Comparison of ENCODE assay signal across 8 cellular contexts in the genomic region with DNA sequence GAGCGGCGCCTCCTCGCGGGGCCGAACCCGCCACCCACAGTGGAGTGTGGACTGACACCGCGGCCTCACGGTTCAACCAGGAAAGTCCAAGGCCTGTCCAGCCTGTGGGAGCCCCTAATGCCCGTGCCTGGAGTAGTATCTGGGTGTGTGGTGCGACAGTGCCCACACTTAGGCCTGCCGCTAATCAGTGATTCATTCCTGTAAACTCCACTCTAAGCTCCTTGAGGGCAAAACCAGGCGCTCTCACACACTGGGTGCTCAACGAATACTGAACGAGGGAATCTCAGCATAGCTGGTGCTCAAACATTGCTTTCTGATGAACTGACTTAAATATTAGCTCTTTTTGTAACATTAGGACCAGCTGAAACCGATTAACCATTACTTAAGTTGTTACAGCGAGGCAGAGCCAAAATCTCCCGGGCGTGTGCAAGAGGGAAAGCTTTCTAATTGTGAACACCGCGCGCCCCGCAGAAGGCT. TPM values are rescaled to one million over a fixed set of nuclear protein-coding genes. Genes with fewer than 3 reads are reported as not detected.
DNase-seq lines count a peak whose midpoint lies in the region; ATAC-seq and TF ChIP-seq lines count a peak whose summit lies in the region.

No MANE protein-coding gene starts in this region.

- TF ChIP-seq POLR2A in lower leg skin (IDR thresholded peaks at IDR 0.05) = no peak

- CTCF ChIA-PET in BJ (lab: Yijun Ruan, JAX) = interaction anchor here (1.0 to 2.9 kb wide), 4 partner anchors 14 to 87 kb away, joined by 4 to 9 read pairs (median 6); no protein-coding TSS in a partner anchor

- peak; percentile 12 for ATAC-seq in GM21390 (IDR thresholded peaks at IDR 0.05; ENCODE audit: unreplicated experiment)

- intact Hi-C loops in lower leg skin (cut with DNase I; ENCODE audit: low total_unique reads) = no loop called here
- intact Hi-C loops in tibial artery (cut with DNase I; ENCODE audit: low total_unique reads) = no loop called here

- H3K4me3 ChIP-seq in BJ (ENCODE audit: low read depth, low read length) = peak overlapping the region; percentile 73
- peak overlapping the region; percentile 55 for H3K4me3 ChIP-seq in LNCaP clone FGC (ENCODE audit: low read depth, low read length)
- H3K4me3 ChIP-seq in choroid plexus epithelial cell (ENCODE audit: low read depth, low read length) = peak overlapping the region; percentile 75
- H3K4me3 ChIP-seq in lower leg skin (ENCODE audit: low read depth, poor library complexity, severe bottlenecking) = peak overlapping the region; percentile 48
- peak overlapping the region; percentile 74 to 80 for H3K4me3 ChIP-seq in tibial artery

- peak overlapping the region; percentile 83 to 86 for H3K27ac ChIP-seq in tibial artery

- POLR2A ChIA-PET in BJ (lab: Charles Lee) = no interaction called here

- H3K36me3 ChIP-seq in BJ (ENCODE audit: control insufficient read depth, insufficient read depth, low read length) (no peaks in the 10 kb centered on the region), tibial artery (no peaks in the 10 kb centered on the region)

- peaks cover 0 to 11% (median 8%) of the 10 kb centered on the region in 4 donors for H3K4me1 ChIP-seq in tibial artery

- WGBS in lower leg skin, 2 donors = 13 to 18% methylated on average over 23 of the region's 23 CpGs

- peak; percentile 24 for DNase-seq in BJ (ENCODE audit: low read depth)
- DNase-seq in LNCaP clone FGC (ENCODE audit: low read depth) = no peak
- DNase-seq in choroid plexus epithelial cell (ENCODE audit: low read depth) = peak; percentile 38
- DNase-seq in lower leg skin (ENCODE audit: low spot score in 2 of 2) = peak in 1 of 2 donors; percentile 88
- no peak for DNase-seq in tibial artery
- DNase-seq in SKM-1 treated with dmso at 0.1 percent for 144 hours (lab: John Stamatoyannopoulos, UW; ENCODE audit: unreplicated experiment) = no peak
- DNase-seq in NCI-H1694 (lab: John Stamatoyannopoulos, UW) = no peak

- TF ChIP-seq CTCF in BJ (IDR thresholded peaks at IDR 0.05; ENCODE audit: insufficient read depth, low read depth, low read length) = peak; percentile 25; the same call in 1 of the 2 replicates
- no peak for TF ChIP-seq CTCF in LNCaP clone FGC (IDR thresholded peaks at IDR 0.05; ENCODE audit: control insufficient read depth, extremely low read depth, insufficient read depth)
- no peak for TF ChIP-seq CTCF in choroid plexus epithelial cell (conservative IDR thresholded peaks at IDR 0.05; ENCODE audit: low read depth, low read length)
- TF ChIP-seq CTCF in lower leg skin (IDR thresholded peaks at IDR 0.05) = no peak
- TF ChIP-seq CTCF in tibial artery (IDR thresholded peaks at IDR 0.05) = no peak

- no peaks in the 10 kb centered on the region for H3K9me3 ChIP-seq in tibial artery

- H3K27me3 ChIP-seq in BJ (ENCODE audit: control insufficient read depth, insufficient read depth, low read length) = no peaks in the 10 kb centered on the region
- no peaks in the 10 kb centered on the region for H3K27me3 ChIP-seq in tibial artery

RNA-seq across cellular contexts. Expression of a gene that starts 0.6 kb away (rescaled TPM):
- 44.3 and 47.2 TPM in 2 replicates for polyA plus RNA-seq in BJ (2011; rRNA removed)
- 24.1 and 27.2 TPM in 2 replicates for polyA minus RNA-seq in BJ (2011; rRNA and poly(A)+ RNA removed)
- 1 to 10 TPM in 3 of 4 donors, under 1 TPM in 1; 0.42 to 9.2 (median 2.1) TPM for total RNA-seq in lower leg skin

Comparison
In these comparisons a context has a peak if more than half of its experiments do, and no peak if none do; other contexts are left out.
1. DNase-seq: peak in BJ (single experiment) and choroid plexus epithelial cell (single experiment); none in LNCaP clone FGC (single experiment), tibial artery (0 of 2), SKM-1 treated with dmso at 0.1 percent for 144 hours (single experiment) and NCI-H1694 (single experiment).
2. Peak in every context shown above with its lines, with median percentiles within 50 percentile points of each other: H3K4me3 ChIP-seq.